8 cellular contexts compared by ENCODE assay signal in the genomic region with DNA sequence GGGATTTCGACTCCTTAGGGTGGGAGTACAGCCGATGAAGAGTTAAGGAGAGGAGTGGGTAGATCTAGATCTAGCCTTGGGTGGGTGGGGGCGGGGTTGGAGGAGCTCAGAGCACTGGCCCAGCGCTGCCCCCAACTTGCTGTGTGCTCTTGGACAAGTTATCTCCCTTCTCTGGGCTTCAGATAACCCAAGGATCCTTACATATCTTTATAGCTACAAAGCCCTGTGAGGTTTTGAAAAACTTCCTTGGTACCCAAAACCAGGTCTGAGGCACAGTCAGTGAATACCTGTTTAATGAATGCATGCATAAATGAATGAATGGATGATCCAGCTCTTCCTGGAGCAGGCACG. TPM values are rescaled to one million over a fixed set of nuclear protein-coding genes. Genes with fewer than 3 reads are reported as not detected.
DNase-seq lines count a peak whose midpoint lies in the region; ATAC-seq and TF ChIP-seq lines count a peak whose summit lies in the region.

No MANE protein-coding gene starts in this region.

- no peak for DNase-seq in activated CD8-positive, alpha-beta memory T cell treated with anti-CD3 and anti-CD28 coated beads, Interleukin-2, amount 10 ng/mL, durations not matched to agents 7 days and 5 days
- DNase-seq in activated CD8-positive, alpha-beta memory T cell treated with anti-CD3 and anti-CD28 coated beads, Interleukin-2, amount 50 U/mL, for 48 hours: no peak
- DNase-seq in kidney tubule cell (ENCODE audit: low spot score): peak; percentile 35
- DNase-seq in suprapubic skin (ENCODE audit: low spot score in 2 of 2): no peak
- DNase-seq in NCI-H524 (lab: John Stamatoyannopoulos, UW): no peak

- peak overlapping the region; percentile 86 for H3K27ac Mint-ChIP-seq in activated CD8-positive, alpha-beta memory T cell treated with anti-CD3 and anti-CD28 coated beads, Interleukin-2, amount 10 ng/mL, durations not matched to agents 7 days and 5 days
- peak overlapping the region; percentile 78 for H3K27ac Mint-ChIP-seq in activated T-helper 17 cell treated with anti-CD3 and anti-CD28 coated beads, Interleukin-2, amount 50 U/mL, for 72 hours

- no peak for ATAC-seq in activated CD8-positive, alpha-beta memory T cell treated with anti-CD3 and anti-CD28 coated beads, Interleukin-2, amount 10 ng/mL, durations not matched to agents 7 days and 5 days
- ATAC-seq in activated T-helper 17 cell treated with anti-CD3 and anti-CD28 coated beads, Interleukin-2, amount 50 U/mL, for 72 hours (replicated peaks): no peak
- no peak for ATAC-seq in GM21423 (IDR thresholded peaks at IDR 0.05; ENCODE audit: unreplicated experiment)
- no peak for ATAC-seq in HG03432 (IDR thresholded peaks at IDR 0.05; ENCODE audit: unreplicated experiment)

- peak overlapping the region; percentile 59 for H3K4me3 ChIP-seq in suprapubic skin

- H3K4me3 Mint-ChIP-seq in activated CD8-positive, alpha-beta memory T cell treated with anti-CD3 and anti-CD28 coated beads, Interleukin-2, amount 10 ng/mL, durations not matched to agents 7 days and 5 days: peak overlapping the region; percentile 71
- H3K4me3 Mint-ChIP-seq in activated T-helper 17 cell treated with anti-CD3 and anti-CD28 coated beads, Interleukin-2, amount 50 U/mL, for 72 hours: peak overlapping the region; percentile 81

- TF ChIP-seq POLR2A in suprapubic skin (IDR thresholded peaks at IDR 0.05): no peak

- peaks cover 50% of the 10 kb centered on the region for H3K4me1 ChIP-seq in suprapubic skin

- peaks cover 10% of the 10 kb centered on the region for H3K36me3 Mint-ChIP-seq in activated CD8-positive, alpha-beta memory T cell treated with anti-CD3 and anti-CD28 coated beads, Interleukin-2, amount 10 ng/mL, durations not matched to agents 7 days and 5 days
- peaks cover 21% of the 10 kb centered on the region for H3K36me3 Mint-ChIP-seq in activated T-helper 17 cell treated with anti-CD3 and anti-CD28 coated beads, Interleukin-2, amount 50 U/mL, for 72 hours (ENCODE audit: low read depth)

- no peaks in the 10 kb centered on the region for H3K9me3 ChIP-seq in suprapubic skin

- H3K27me3 ChIP-seq in suprapubic skin: no peaks in the 10 kb centered on the region

- no peak for TF ChIP-seq CTCF in suprapubic skin (IDR thresholded peaks at IDR 0.05)

- WGBS in suprapubic skin: 39% methylated on average over 5 of the region's 5 CpGs

- no peaks in the 10 kb centered on the region for H3K27me3 Mint-ChIP-seq in activated CD8-positive, alpha-beta memory T cell treated with anti-CD3 and anti-CD28 coated beads, Interleukin-2, amount 10 ng/mL, durations not matched to agents 7 days and 5 days
- no peaks in the 10 kb centered on the region for H3K27me3 Mint-ChIP-seq in activated T-helper 17 cell treated with anti-CD3 and anti-CD28 coated beads, Interleukin-2, amount 50 U/mL, for 72 hours

- peaks cover 2% of the 10 kb centered on the region for H3K36me3 ChIP-seq in suprapubic skin

- no peak for TF ChIP-seq EP300 in suprapubic skin (IDR thresholded peaks at IDR 0.05)

- CTCF ChIA-PET in activated CD8-positive, alpha-beta memory T cell treated with anti-CD3 and anti-CD28 coated beads, Interleukin-2, amount 10 ng/mL, durations not matched to agents 7 days and 5 days (lab: Charles Lee): interaction anchor here (1.0 to 3.4 kb wide), 6 partner anchors 14 to 307 kb away, joined by 3 to 20 read pairs (median 3); no protein-coding TSS in a partner anchor

- no peak overlapping the region for H3K27ac ChIP-seq in suprapubic skin

- H3K9me3 Mint-ChIP-seq in activated CD8-positive, alpha-beta memory T cell treated with anti-CD3 and anti-CD28 coated beads, Interleukin-2, amount 10 ng/mL, durations not matched to agents 7 days and 5 days (ENCODE audit: low read depth): no peaks in the 10 kb centered on the region
- no peaks in the 10 kb centered on the region for H3K9me3 Mint-ChIP-seq in activated T-helper 17 cell treated with anti-CD3 and anti-CD28 coated beads, Interleukin-2, amount 50 U/mL, for 72 hours

- H3K4me1 Mint-ChIP-seq in activated CD8-positive, alpha-beta memory T cell treated with anti-CD3 and anti-CD28 coated beads, Interleukin-2, amount 10 ng/mL, durations not matched to agents 7 days and 5 days: peaks cover 34% of the 10 kb centered on the region
- H3K4me1 Mint-ChIP-seq in activated T-helper 17 cell treated with anti-CD3 and anti-CD28 coated beads, Interleukin-2, amount 50 U/mL, for 72 hours: peaks cover 9% of the 10 kb centered on the region

RNA-seq across cellular contexts. Expression of a gene that starts 1.3 kb away (rescaled TPM):
- total RNA-seq in activated CD8-positive, alpha-beta memory T cell treated with anti-CD3 and anti-CD28 coated beads, Interleukin-2, amount 10 ng/mL, durations not matched to agents 7 days and 5 days: 10 to 100 TPM; 64.8 to 80.3 TPM
- 100 to 1,000 TPM in 1 of 2 donors, 10 to 100 TPM in 1; 60.3 to 180 TPM for total RNA-seq in activated T-helper 17 cell treated with anti-CD3 and anti-CD28 coated beads, Interleukin-2, amount 50 U/mL, for 72 hours
- total RNA-seq in suprapubic skin: 10 to 100 TPM; 16.5 to 76.6 (median 40.8) TPM
